In genomic region chr1:16351994-16352841, GRCh38 we compare ENCODE assay signal across 1 cellular context.
TF ChIP-seq lines count a peak whose summit lies in the region.

Gene FBXO42, minus strand, starts transcription at chr1:16352480. Its CDS starts 37,062 bp downstream, at chr1:16315418.

TF ChIP-seq in HepG2, 621 proteins besides CTCF, POLR2A, EP300 and RAD21 (continued from another document and continues in another):
- TF ChIP-seq NFAT5 (CRISPR knock-in tag; IDR thresholded peaks at IDR 0.05) (peak; percentile 60; the same call in 1 of the 2 replicates), ZNF431 (CRISPR knock-in tag; IDR thresholded peaks at IDR 0.05; ENCODE audit: borderline replicate concordance, low read depth) (peak; percentile 32; the same call in 1 of the 2 replicates), ZNF142 (CRISPR knock-in tag; IDR thresholded peaks at IDR 0.05) (peak; percentile 73), FOXP4 (CRISPR knock-in tag; IDR thresholded peaks at IDR 0.05) (peak; percentile 24; the same call in 1 of the 2 replicates), HOXA9 (CRISPR knock-in tag; IDR thresholded peaks at IDR 0.05; ENCODE audit: borderline replicate concordance) (peak; percentile 63; the same call in 1 of the 2 replicates), SP5 (CRISPR knock-in tag; IDR thresholded peaks at IDR 0.05; ENCODE audit: borderline replicate concordance, low read depth) (peak; percentile 58; the same call in 1 of the 2 replicates), YEATS4 (CRISPR knock-in tag; IDR thresholded peaks at IDR 0.05; ENCODE audit: borderline replicate concordance) (peak; percentile 87), ZBTB10 (CRISPR knock-in tag; IDR thresholded peaks at IDR 0.05; ENCODE audit: borderline replicate concordance) (0 out of 2 replicates have a peak, but pooled peaks have one; percentile 55), ZNF564 (CRISPR knock-in tag; IDR thresholded peaks at IDR 0.05) (peak; percentile 76; the same call in 1 of the 2 replicates), CREB3 (CRISPR knock-in tag; IDR thresholded peaks at IDR 0.05) (peak; percentile 63; the same call in 1 of the 2 replicates), ZNF292 (CRISPR knock-in tag; IDR thresholded peaks at IDR 0.05; ENCODE audit: borderline replicate concordance, low read depth) (no peak), SALL1 (CRISPR knock-in tag; IDR thresholded peaks at IDR 0.05) (peak; percentile 82), ZNF451 (CRISPR knock-in tag; IDR thresholded peaks at IDR 0.05) (peak; percentile 83), HOXA5 (CRISPR knock-in tag; IDR thresholded peaks at IDR 0.05) (no peak), ZNF264 (CRISPR knock-in tag; IDR thresholded peaks at IDR 0.05) (peak; percentile 83), MTA1 (CRISPR knock-in tag; IDR thresholded peaks at IDR 0.05; ENCODE audit: borderline replicate concordance) (peak; percentile 35; the same call in 1 of the 2 replicates), ZNF616 (CRISPR knock-in tag; IDR thresholded peaks at IDR 0.05; ENCODE audit: low read depth) (0 out of 2 replicates have a peak, but pooled peaks have one; percentile 81), SRSF4 (IDR thresholded peaks at IDR 0.05; ENCODE audit: low read depth, low read length, poor library complexity, severe bottlenecking) (no peak), ZNF589 (CRISPR knock-in tag; conservative IDR thresholded peaks at IDR 0.05) (no peak), ZMAT3 (CRISPR knock-in tag; conservative IDR thresholded peaks at IDR 0.05) (0 out of 2 replicates have a peak, but pooled peaks have one; percentile 46), ZNF331 (CRISPR knock-in tag; IDR thresholded peaks at IDR 0.05) (no peak), NFYB (CRISPR knock-in tag; IDR thresholded peaks at IDR 0.05) (peak; percentile 13; the same call in 1 of the 2 replicates), ZHX2 (IDR thresholded peaks at IDR 0.05; ENCODE audit: low read depth) (peak; percentile 38; the same call in 1 of the 2 replicates), ZHX2 (CRISPR knock-in tag; IDR thresholded peaks at IDR 0.05; ENCODE audit: borderline replicate concordance) (peak; percentile 68; the same call in 1 of the 2 replicates), FOXO1 (CRISPR knock-in tag; IDR thresholded peaks at IDR 0.05) (peak; percentile 9; the same call in 1 of the 2 replicates), TSC22D2 (CRISPR knock-in tag; IDR thresholded peaks at IDR 0.05; ENCODE audit: borderline replicate concordance) (peak; percentile 23; the same call in 1 of the 2 replicates), DBP (CRISPR knock-in tag; IDR thresholded peaks at IDR 0.05; ENCODE audit: not compliant biosample characterization) (peak; percentile 23), MAX (IDR thresholded peaks at IDR 0.05) (peak; percentile 88), ZNF766 (CRISPR knock-in tag; IDR thresholded peaks at IDR 0.05; ENCODE audit: borderline replicate concordance) (peak; percentile 74; the same call in 1 of the 2 replicates)
